Comparison of ENCODE assay signal across 15 cellular contexts in genomic region chr3:3038201-3038991, GRCh38.
DNase-seq lines count a peak whose midpoint lies in the region; ATAC-seq, FAIRE-seq and TF ChIP-seq lines count a peak whose summit lies in the region.
"Had no signal": no experiment of that assay in that cellular context is flagged by ENCODE, and none has a peak within 500 bp of the region (broad histone marks: within the 10 kb centered on the region; RNA-seq: fewer than 3 reads in every experiment).

No MANE protein-coding gene starts in this region.

- FAIRE-seq in bronchial epithelial cell (lab: Jason Lieb, UNC): no peak

- no peaks in the 10 kb centered on the region for H3K9me3 Mint-ChIP-seq in Calu3 (ENCODE audit: low read depth, unreplicated experiment)
- H3K9me3 Mint-ChIP-seq: stimulated activated naive CD8-positive, alpha-beta T cell treated with anti-CD3 and anti-CD28 coated beads, Interleukin-15, Interleukin-2, amounts not matched to agents 100 ng/mL and 50 ng/mL, for 24 hours had no signal

- no peak overlapping the region for H3K27ac Mint-ChIP-seq in Calu3 (ENCODE audit: unreplicated experiment)
- H3K27ac Mint-ChIP-seq: stimulated activated naive CD8-positive, alpha-beta T cell treated with anti-CD3 and anti-CD28 coated beads, Interleukin-15, Interleukin-2, amounts not matched to agents 100 ng/mL and 50 ng/mL, for 24 hours had no signal

- no peaks in the 10 kb centered on the region for H3K27me3 ChIP-seq in bronchial epithelial cell (ENCODE audit: control insufficient read depth, insufficient read depth, low read length)
- H3K27me3 ChIP-seq: neutrophil had no signal

- no TSS peak for BruUV-seq in Calu3 (replicated peaks; lab: Mats Ljungman, UMichigan)

- H3K36me3 ChIP-seq in bronchial epithelial cell (ENCODE audit: control insufficient read depth, insufficient read depth, low read length): no peaks in the 10 kb centered on the region
- H3K36me3 ChIP-seq: neutrophil had no signal

- peak; percentile 49 for DNase-seq in Calu3
- peak; percentile 8 for DNase-seq in bronchial epithelial cell (ENCODE audit: low read depth)
- peak; percentile 32 for DNase-seq in mucosa of gallbladder (ENCODE audit: low spot score)
- no peak for DNase-seq in CD1c-positive myeloid dendritic cell (ENCODE audit: extremely low spot score)
- DNase-seq in middle frontal gyrus (ENCODE audit: extremely low spot score, low spot score): no peak
- DNase-seq in GM10266 (ENCODE audit: extremely low spot score): no peak
- no peak for DNase-seq in activated CD4-positive, alpha-beta T cell treated with anti-CD3 and anti-CD28 coated beads for 4 hours
- DNase-seq: AML-193; foreskin melanocyte; NCI-H1048; stimulated activated CD4-positive, alpha-beta T cell treated with anti-CD3 and anti-CD28 coated beads, Interleukin-4, amount 100 ng/mL, for 1 hour had no signal

- ATAC-seq in HG03342 (IDR thresholded peaks at IDR 0.05; ENCODE audit: unreplicated experiment): peak; percentile 78

- H3K36me3 Mint-ChIP-seq in Calu3 (ENCODE audit: insufficient read depth, unreplicated experiment): peaks cover 5% of the 10 kb centered on the region

- intact Hi-C loops in Calu3 (cut with micrococcal nuclease; ENCODE audit: unreplicated experiment): loop anchor here (10.0 kb wide), 1 partner anchor 86 kb away; the partner anchor contains the start of gene TRNT1

- no peaks in the 10 kb centered on the region for H3K27me3 Mint-ChIP-seq in Calu3 (ENCODE audit: unreplicated experiment)

- peaks cover 13% of the 10 kb centered on the region for H3K4me1 Mint-ChIP-seq in Calu3 (ENCODE audit: low read depth, unreplicated experiment)

- TF ChIP-seq CTCF in Calu3 (IDR thresholded peaks at IDR 0.05; ENCODE audit: unreplicated experiment) (no peak), bronchial epithelial cell (IDR thresholded peaks at IDR 0.05; ENCODE audit: insufficient read depth, low read length, severe bottlenecking) (no peak), GM10266 (IDR thresholded peaks at IDR 0.05; ENCODE audit: control insufficient read depth, insufficient read depth, low read depth, missing control alignments) (no peak)

- CTCF ChIA-PET in Calu3 (lab: Charles Lee): no interaction called here

- H3K4me3 ChIP-seq in bronchial epithelial cell (ENCODE audit: low read depth, low read length): no peak overlapping the region
- H3K4me3 ChIP-seq: SK-N-MC had no signal

- H3K4me3 Mint-ChIP-seq in Calu3 (ENCODE audit: low read depth, unreplicated experiment): peak overlapping the region; percentile 37
- H3K4me3 Mint-ChIP-seq: stimulated activated naive CD8-positive, alpha-beta T cell treated with anti-CD3 and anti-CD28 coated beads, Interleukin-15, Interleukin-2, amounts not matched to agents 100 ng/mL and 50 ng/mL, for 24 hours had no signal

Comparison
In these comparisons a context has a peak if more than half of its experiments do, and no peak if none do; other contexts are left out.
1. DNase-seq: peak in Calu3 (single experiment), bronchial epithelial cell (single experiment) and mucosa of gallbladder (single experiment); none in CD1c-positive myeloid dendritic cell (single experiment), middle frontal gyrus (single experiment), GM10266 (single experiment) and activated CD4-positive, alpha-beta T cell treated with anti-CD3 and anti-CD28 coated beads for 4 hours (0 of 2).